ENCODE assay signal across 1 cellular context in genomic region chr2:120899373-120899772, GRCh38.
A peak's percentile ranks its signal among the peaks of the same experiment; 100 is the strongest.
TF ChIP-seq lines count a peak whose summit lies in the region.

No MANE protein-coding gene starts in this region.

TF ChIP-seq in HEK293, 187 proteins besides CTCF, POLR2A, EP300 and RAD21:
- TF ChIP-seq ZSCAN4 (tag by site-specific recombination; IDR thresholded peaks at IDR 0.05) = peak; percentile 75
- peak; percentile 38 for TF ChIP-seq ZFHX2 (tag by site-specific recombination; conservative IDR thresholded peaks at IDR 0.05)
- TF ChIP-seq ZBTB6 (tag by site-specific recombination; IDR thresholded peaks at IDR 0.05) = no peak
